ENCODE assay signal across 1 cellular context in the genomic region with DNA sequence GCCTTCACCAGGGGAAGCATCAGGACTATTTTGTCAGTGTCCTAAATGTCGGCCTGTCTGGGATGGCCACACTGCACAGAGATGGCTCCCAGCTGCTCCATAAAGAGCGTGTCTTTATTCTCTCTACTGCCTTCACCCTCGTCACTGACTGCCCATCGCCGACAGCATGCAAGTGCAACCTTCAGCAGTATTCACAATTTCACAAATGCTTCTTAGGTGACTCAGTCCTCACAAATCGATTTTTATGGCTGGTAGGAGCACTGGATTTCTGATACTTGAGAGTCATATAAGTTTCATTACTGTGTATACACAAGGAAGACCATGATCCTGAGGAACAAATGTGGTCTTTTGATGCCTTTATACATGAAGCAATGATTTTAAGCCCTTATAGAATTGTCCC.
A peak's percentile ranks its signal among the peaks of the same experiment; 100 is the strongest.
TF ChIP-seq lines count a peak whose summit lies in the region.

No MANE protein-coding gene starts in this region.

TF ChIP-seq in HepG2, 621 proteins besides CTCF, POLR2A, EP300 and RAD21:
- TF ChIP-seq FOSL2 (CRISPR knock-in tag; IDR thresholded peaks at IDR 0.05) (peak; percentile 31; the same call in 1 of the 2 replicates), ZNF224 (CRISPR knock-in tag; IDR thresholded peaks at IDR 0.05) (no peak)
